31 cellular contexts compared by ENCODE assay signal in genomic region chr17:50457621-50458020, GRCh38. TPM values are rescaled to one million over a fixed set of nuclear protein-coding genes. Genes with fewer than 3 reads are reported as not detected.
"Had no signal": no experiment of that assay in that cellular context is flagged by ENCODE, and none has a peak within 500 bp of the region (broad histone marks: within the 10 kb centered on the region; RNA-seq: fewer than 3 reads in every experiment).

No MANE protein-coding gene starts in this region.

- H3K9me3 ChIP-seq: left ventricle myocardium inferior, mucosa of descending colon, pancreas, prostate gland, sigmoid colon, spleen, suprapubic skin, thoracic aorta, tibial artery, uterus had no signal

- H3K4me2 ChIP-seq: hepatocyte had no signal

- FAIRE-seq: pancreas, small intestine had no signal

- H3K4me3 Mint-ChIP-seq: naive thymus-derived CD4-positive, alpha-beta T cell; natural killer cell treated with Interleukin-12 subunit alpha and Interleukin-12 subunit beta and Interleukin-15 and Interleukin-18, amount 100 ng/mL, for 72 hours; stimulated activated effector memory CD8-positive, alpha-beta T cell treated with anti-CD3 and anti-CD28 coated beads, Interleukin-12 subunit alpha, Interleukin-12 subunit beta, amount 100 ng/mL, for 72 hours; stimulated activated naive CD8-positive, alpha-beta T cell treated with anti-CD3 and anti-CD28 coated beads, Interleukin-15, Interleukin-2, amounts not matched to agents 100 ng/mL and 50 ng/mL, for 24 hours; type B pancreatic cell had no signal

- ATAC-seq: naive thymus-derived CD4-positive, alpha-beta T cell; natural killer cell treated with Interleukin-12 subunit alpha and Interleukin-12 subunit beta and Interleukin-15 and Interleukin-18, amount 100 ng/mL, for 72 hours; pancreas; right cardiac atrium; stimulated activated effector memory CD8-positive, alpha-beta T cell treated with anti-CD3 and anti-CD28 coated beads, Interleukin-12 subunit alpha, Interleukin-12 subunit beta, amount 100 ng/mL, for 72 hours had no signal

- DNase-seq: islet precursor cell; left ventricle myocardium inferior; mesendoderm; midbrain; naive thymus-derived CD4-positive, alpha-beta T cell; pancreas; retina; right cardiac atrium; sigmoid colon; small intestine; stimulated activated CD4-positive, alpha-beta T cell treated with anti-CD3 and anti-CD28 coated beads, Interleukin-4, amount 100 ng/mL, for 24 hours; stimulated activated naive CD4-positive, alpha-beta T cell; tibial artery; uterus had no signal

- H3K27me3 ChIP-seq: hepatocyte, pancreas, sigmoid colon, spleen, suprapubic skin, tibial artery, uterus had no signal

- H3K4me1 Mint-ChIP-seq: stimulated activated effector memory CD8-positive, alpha-beta T cell treated with anti-CD3 and anti-CD28 coated beads, Interleukin-12 subunit alpha, Interleukin-12 subunit beta, amount 100 ng/mL, for 72 hours had no signal

- H3K4me3 ChIP-seq: hepatocyte, left ventricle myocardium inferior, lung, mucosa of descending colon, pancreas, prostate gland, sigmoid colon, spleen, suprapubic skin, thoracic aorta, tibial artery, uterus had no signal

- H3K9me3 Mint-ChIP-seq: naive thymus-derived CD4-positive, alpha-beta T cell; natural killer cell treated with Interleukin-12 subunit alpha and Interleukin-12 subunit beta and Interleukin-15 and Interleukin-18, amount 100 ng/mL, for 72 hours; stimulated activated effector memory CD8-positive, alpha-beta T cell treated with anti-CD3 and anti-CD28 coated beads, Interleukin-12 subunit alpha, Interleukin-12 subunit beta, amount 100 ng/mL, for 72 hours; stimulated activated naive CD8-positive, alpha-beta T cell treated with anti-CD3 and anti-CD28 coated beads, Interleukin-15, Interleukin-2, amounts not matched to agents 100 ng/mL and 50 ng/mL, for 24 hours; type B pancreatic cell had no signal

- H3K27ac ChIP-seq: left ventricle myocardium inferior, pancreas, sigmoid colon, spleen, suprapubic skin, thoracic aorta, tibial artery, uterus had no signal

- H3K36me3 ChIP-seq: left ventricle myocardium inferior, pancreas, prostate gland, sigmoid colon, thoracic aorta, uterus had no signal

- H3K27ac Mint-ChIP-seq: naive thymus-derived CD4-positive, alpha-beta T cell; natural killer cell treated with Interleukin-12 subunit alpha and Interleukin-12 subunit beta and Interleukin-15 and Interleukin-18, amount 100 ng/mL, for 72 hours; stimulated activated effector memory CD8-positive, alpha-beta T cell treated with anti-CD3 and anti-CD28 coated beads, Interleukin-12 subunit alpha, Interleukin-12 subunit beta, amount 100 ng/mL, for 72 hours; stimulated activated naive CD8-positive, alpha-beta T cell treated with anti-CD3 and anti-CD28 coated beads, Interleukin-15, Interleukin-2, amounts not matched to agents 100 ng/mL and 50 ng/mL, for 24 hours; type B pancreatic cell had no signal

- H3K36me3 Mint-ChIP-seq: natural killer cell treated with Interleukin-12 subunit alpha and Interleukin-12 subunit beta and Interleukin-15 and Interleukin-18, amount 100 ng/mL, for 72 hours; stimulated activated effector memory CD8-positive, alpha-beta T cell treated with anti-CD3 and anti-CD28 coated beads, Interleukin-12 subunit alpha, Interleukin-12 subunit beta, amount 100 ng/mL, for 72 hours had no signal

- H3K4me1 ChIP-seq: left ventricle myocardium inferior, pancreas, prostate gland, sigmoid colon, tibial artery, uterus had no signal

- H2AFZ ChIP-seq: hepatocyte had no signal

- H3K27me3 Mint-ChIP-seq: naive thymus-derived CD4-positive, alpha-beta T cell; natural killer cell treated with Interleukin-12 subunit alpha and Interleukin-12 subunit beta and Interleukin-15 and Interleukin-18, amount 100 ng/mL, for 72 hours; stimulated activated naive CD8-positive, alpha-beta T cell treated with anti-CD3 and anti-CD28 coated beads, Interleukin-15, Interleukin-2, amounts not matched to agents 100 ng/mL and 50 ng/mL, for 24 hours; type B pancreatic cell had no signal

RNA-seq across cellular contexts. Expression of gene CHAD, which starts 11.1 kb away (rescaled TPM):
- total RNA-seq: kidney epithelial cell; left ventricle myocardium inferior; myocyte; naive thymus-derived CD4-positive, alpha-beta T cell; natural killer cell treated with Interleukin-12 subunit alpha and Interleukin-12 subunit beta and Interleukin-15 and Interleukin-18, amount 100 ng/mL, for 72 hours; omental fat pad; sigmoid colon; subcutaneous adipose tissue; thoracic aorta; ureter; uterus had no signal
- polyA plus RNA-seq: naive thymus-derived CD4-positive, alpha-beta T cell; neural cell; spleen had no signal

RNA-seq across cellular contexts. Expression of gene ACSF2, which starts 31.6 kb away (rescaled TPM):
- polyA plus RNA-seq: neural cell had no signal
